Comparison of ENCODE assay signal across 8 cellular contexts in genomic region chr21:34745557-34746255, GRCh38.
DNase-seq lines count a peak whose midpoint lies in the region; ATAC-seq and TF ChIP-seq lines count a peak whose summit lies in the region.

No MANE protein-coding gene starts in this region.

- no peaks in the 10 kb centered on the region for H3K9me3 Mint-ChIP-seq in activated T-cell treated with anti-CD3 and anti-CD28 coated beads, Interleukin-2, amount 50 U/mL, for 24 hours
- H3K9me3 Mint-ChIP-seq in neural crest cell: peaks cover 3% of the 10 kb centered on the region

- no peak overlapping the region for H2AFZ ChIP-seq in PC-9

- H3K27me3 Mint-ChIP-seq in activated T-cell treated with anti-CD3 and anti-CD28 coated beads, Interleukin-2, amount 50 U/mL, for 24 hours: peaks cover 18% of the 10 kb centered on the region
- peaks cover 19% of the 10 kb centered on the region for H3K27me3 Mint-ChIP-seq in neural crest cell (ENCODE audit: low read depth)

- H3K9me3 ChIP-seq in PC-9 (ENCODE audit: insufficient read depth, low read depth) (no peaks in the 10 kb centered on the region), stomach (no peaks in the 10 kb centered on the region)

- H3K9me2 ChIP-seq in PC-9 (ENCODE audit: insufficient read depth): no peaks in the 10 kb centered on the region

- DNase-seq in CMK (ENCODE audit: low read depth) (peak; percentile 83), KBM-7 (peak; percentile 94), PC-9 (peak; percentile 56), fibroblast of mammary gland (ENCODE audit: low read depth) (peak; percentile 88), neural crest cell (ENCODE audit: low read depth, low spot score) (peak; percentile 67), stomach (peak; percentile 73)
- DNase-seq in activated T-cell treated with anti-CD3 and anti-CD28 coated beads, Interleukin-2, amount 50 U/mL, for 24 hours: peak; percentile 71

- H3K36me3 ChIP-seq in PC-9 (ENCODE audit: low read depth): no peaks in the 10 kb centered on the region
- H3K36me3 ChIP-seq in stomach: no peaks in the 10 kb centered on the region

- no peak for TF ChIP-seq EP300 in stomach (IDR thresholded peaks at IDR 0.05)

- in situ Hi-C loops in KBM-7 (cut with MboI; ENCODE audit: low pct_unique_long_range_greater_than_20kb, low sequenced_read_pairs): no loop called here

- intact Hi-C loops in PC-9 (cut with micrococcal nuclease; ENCODE audit: unreplicated experiment) (loop anchor here (1.0 to 5.0 kb wide), 3 partner anchors 143 to 1195 kb away; no protein-coding TSS in a partner anchor), stomach (cut with DNase I; ENCODE audit: low total_unique reads) (no loop called here)

- peak overlapping the region; percentile 52 for H3K4me3 Mint-ChIP-seq in activated T-cell treated with anti-CD3 and anti-CD28 coated beads, Interleukin-2, amount 50 U/mL, for 24 hours
- H3K4me3 Mint-ChIP-seq in neural crest cell: no peak overlapping the region

- H3K4me3 ChIP-seq in PC-9: no peak overlapping the region
- H3K4me3 ChIP-seq in fibroblast of mammary gland (ENCODE audit: control insufficient read depth, low read depth, low read length): no peak overlapping the region
- peak overlapping the region in 1 of 4 donors; percentile 26 for H3K4me3 ChIP-seq in stomach

- BruUV-seq in PC-9 (replicated peaks; lab: Mats Ljungman, UMichigan): no TSS peak

- peak overlapping the region; percentile 84 for H3K27ac Mint-ChIP-seq in activated T-cell treated with anti-CD3 and anti-CD28 coated beads, Interleukin-2, amount 50 U/mL, for 24 hours
- no peak overlapping the region for H3K27ac Mint-ChIP-seq in neural crest cell (ENCODE audit: unreplicated experiment)

- H4K20me1 ChIP-seq in PC-9 (ENCODE audit: insufficient read depth): no peaks in the 10 kb centered on the region

- H3K4me2 ChIP-seq in PC-9: peak overlapping the region; percentile 17

- no peaks in the 10 kb centered on the region for H3K79me2 ChIP-seq in PC-9 (ENCODE audit: low read depth)

- no peak for TF ChIP-seq POLR2A in stomach (IDR thresholded peaks at IDR 0.05)

- 40 to 45% (median 41%) methylated on average over 20 to 21 of the region's 21 CpGs for WGBS in stomach, 5 donors

- no peak overlapping the region for H3K27ac ChIP-seq in PC-9
- peak overlapping the region in 4 of 5 donors; percentile 19 to 59 (median 42) for H3K27ac ChIP-seq in stomach

- TF ChIP-seq CTCF in PC-9 (conservative IDR thresholded peaks at IDR 0.05) (peak; percentile 86), fibroblast of mammary gland (conservative IDR thresholded peaks at IDR 0.05; ENCODE audit: control insufficient read depth, insufficient read depth, low read depth, low read length) (peak; percentile 93), neural crest cell (conservative IDR thresholded peaks at IDR 0.05) (peak; percentile 96), stomach (IDR thresholded peaks at IDR 0.05) (peak in 5 of 7 experiments; percentile 74 to 93 (median 85))

- POLR2A ChIA-PET in PC-9 (lab: Charles Lee; ENCODE audit: unreplicated experiment): interaction anchor here (0.6 to 0.8 kb wide), 2 partner anchors 100 to 143 kb away, joined by 4 read pairs; no protein-coding TSS in a partner anchor

- peak; percentile 74 for ATAC-seq in GM21367 (IDR thresholded peaks at IDR 0.05; ENCODE audit: unreplicated experiment)

- no peaks in the 10 kb centered on the region for H3K36me3 Mint-ChIP-seq in activated T-cell treated with anti-CD3 and anti-CD28 coated beads, Interleukin-2, amount 50 U/mL, for 24 hours (ENCODE audit: low read depth)
- H3K36me3 Mint-ChIP-seq in neural crest cell (ENCODE audit: low read depth): no peaks in the 10 kb centered on the region

- 0 out of 2 replicates have a peak, but pooled peaks cover 3% of the 10 kb centered on the region for H3F3A ChIP-seq in PC-9 (ENCODE audit: insufficient read depth, low read depth)

- peaks cover 12% of the 10 kb centered on the region for H3K4me1 ChIP-seq in PC-9 (replicated peaks; ENCODE audit: insufficient read depth)
- peaks cover 4 to 30% (median 17%) of the 10 kb centered on the region in 4 donors for H3K4me1 ChIP-seq in stomach

- CTCF ChIA-PET in PC-9 (lab: Charles Lee): interaction anchor here (0.6 to 1.4 kb wide), 5 partner anchors 51 to 763 kb away, joined by 3 to 9 read pairs (median 7); no protein-coding TSS in a partner anchor

- H3K27me3 ChIP-seq in PC-9 (ENCODE audit: insufficient read depth, low read depth) (no peaks in the 10 kb centered on the region), stomach (peaks cover 0 to 7% (median 0%) of the 10 kb centered on the region in 3 donors)

- H3K4me1 Mint-ChIP-seq in activated T-cell treated with anti-CD3 and anti-CD28 coated beads, Interleukin-2, amount 50 U/mL, for 24 hours (ENCODE audit: low read depth): peaks cover 7% of the 10 kb centered on the region
- H3K4me1 Mint-ChIP-seq in neural crest cell: peaks cover 5% of the 10 kb centered on the region
